In genomic region chr11:46215208-46215931, GRCh38 we compare ENCODE assay signal across 33 cellular contexts.
"Had no signal": no experiment of that assay in that cellular context is flagged by ENCODE, and none has a peak within 500 bp of the region (broad histone marks: within the 10 kb centered on the region; RNA-seq: fewer than 3 reads in every experiment).

No MANE protein-coding gene starts in this region.

- H3K4me2 ChIP-seq: SK-N-SH had no signal

- H3K27ac ChIP-seq: adrenal gland, SJSA1, VCaP had no signal

- H3K4me3 Mint-ChIP-seq: activated B cell treated with CpG ODN at 0.5 μM for 24 hours; activated CD4-positive, alpha-beta memory T cell treated with anti-CD3 and anti-CD28 coated beads for 36 hours; activated naive CD4-positive, alpha-beta T cell treated with anti-CD3 and anti-CD28 coated beads for 36 hours; activated T-cell treated with anti-CD3 and anti-CD28 coated beads, Interleukin-2, amount 50 U/mL, for 4 hours; activated T-helper 1 cell treated with anti-CD3 and anti-CD28 coated beads, Interleukin-12 subunit alpha, Interleukin-12 subunit beta, Interleukin-2, Interleukin-4 antibody, amounts not matched to agents 30 ng/mL and 10 ng/mL and 1 ng/mL, durations not matched to agents 14 hours and 24 hours and 36 hours; T-cell; T-helper 17 cell had no signal

- H3K27me3 ChIP-seq: adrenal gland, MG63, Peyer's patch had no signal

- ATAC-seq: activated naive CD4-positive, alpha-beta T cell treated with anti-CD3 and anti-CD28 coated beads, Interleukin-2, amount 50 U/mL, for 72 hours; activated T-cell treated with anti-CD3 and anti-CD28 coated beads, Interleukin-2, amount 50 U/mL, for 4 hours; PC-3; T-cell; T-helper 17 cell had no signal

- H3K9me2 ChIP-seq: SK-N-SH had no signal

- H3K9me3 Mint-ChIP-seq: activated B cell treated with CpG ODN at 0.5 μM for 24 hours; activated CD4-positive, alpha-beta memory T cell treated with anti-CD3 and anti-CD28 coated beads for 36 hours; activated naive CD4-positive, alpha-beta T cell treated with anti-CD3 and anti-CD28 coated beads for 36 hours; activated naive CD4-positive, alpha-beta T cell treated with anti-CD3 and anti-CD28 coated beads, Interleukin-2, amount 50 U/mL, for 72 hours; activated T-cell treated with anti-CD3 and anti-CD28 coated beads, Interleukin-2, amount 50 U/mL, for 4 hours; T-cell had no signal

- H3K9me3 ChIP-seq: adrenal gland, MG63, Peyer's patch, SK-N-SH had no signal

- H3K27ac Mint-ChIP-seq: activated B cell treated with CpG ODN at 0.5 μM for 24 hours; activated CD4-positive, alpha-beta memory T cell treated with anti-CD3 and anti-CD28 coated beads for 36 hours; activated naive CD4-positive, alpha-beta T cell treated with anti-CD3 and anti-CD28 coated beads for 36 hours; activated T-helper 1 cell treated with anti-CD3 and anti-CD28 coated beads, Interleukin-12 subunit alpha, Interleukin-12 subunit beta, Interleukin-2, Interleukin-4 antibody, amounts not matched to agents 30 ng/mL and 10 ng/mL and 1 ng/mL, durations not matched to agents 14 hours and 24 hours and 36 hours; brain; T-cell; T-helper 17 cell had no signal

- H3K4me1 ChIP-seq: adrenal gland, Peyer's patch, SJSA1 had no signal

- H3K4me3 ChIP-seq: adrenal gland, SJSA1 had no signal

- H3K4me1 Mint-ChIP-seq: activated B cell treated with CpG ODN at 0.5 μM for 24 hours, brain had no signal

- H3K36me3 ChIP-seq: adrenal gland, MG63, Peyer's patch, SJSA1 had no signal

- H3K9ac ChIP-seq: SK-N-SH had no signal

- DNase-seq: activated B cell treated with CpG ODN at 0.5 μM for 24 hours; activated CD4-positive, alpha-beta memory T cell treated with anti-CD3 and anti-CD28 coated beads for 36 hours; activated CD4-positive, alpha-beta T cell treated with anti-CD3 and anti-CD28 coated beads for 4 hours; activated CD4-positive, alpha-beta T cell treated with anti-CD3 and anti-CD28 coated beads, Interleukin-2, amount 50 U/mL, for 1 hour; activated CD4-positive, CD25-positive, alpha-beta regulatory T cell treated with anti-CD3 and anti-CD28 coated beads, Interleukin-2, amount 50 U/mL, for 72 hours; activated CD8-positive, alpha-beta memory T cell treated with anti-CD3 and anti-CD28 coated beads, Interleukin-2, amount 50 U/mL, for 4 hours; activated gamma-delta T cell treated with Interleukin-2 at 50 U/mL for 16 hours; activated naive CD4-positive, alpha-beta T cell treated with anti-CD3 and anti-CD28 coated beads for 36 hours; activated T-cell treated with anti-CD3 and anti-CD28 coated beads for 4 hours; activated T-cell treated with anti-CD3 and anti-CD28 coated beads, Interleukin-2, amount 50 U/mL, for 4 hours; caudate nucleus; MG63; NCI-H1092; NCI-H1436 treated with DMSO at 0.1 percent for 48 hours; NCI-H1694 treated with DMSO at 0.1 percent for 48 hours; NCI-H2107; NCI-H2171; NCI-H510A; NCI-H526; NCI-H774; PC-3; RPMI8226; SHP77 treated with DMSO at 0.1 percent for 48 hours; SK-N-SH; T-cell; T-helper 17 cell had no signal

- H3K36me3 Mint-ChIP-seq: activated CD4-positive, alpha-beta memory T cell treated with anti-CD3 and anti-CD28 coated beads for 36 hours; activated naive CD4-positive, alpha-beta T cell treated with anti-CD3 and anti-CD28 coated beads, Interleukin-2, amount 50 U/mL, for 72 hours; brain; T-cell had no signal
